Comparison of ENCODE assay signal across 8 cellular contexts in the genomic region with DNA sequence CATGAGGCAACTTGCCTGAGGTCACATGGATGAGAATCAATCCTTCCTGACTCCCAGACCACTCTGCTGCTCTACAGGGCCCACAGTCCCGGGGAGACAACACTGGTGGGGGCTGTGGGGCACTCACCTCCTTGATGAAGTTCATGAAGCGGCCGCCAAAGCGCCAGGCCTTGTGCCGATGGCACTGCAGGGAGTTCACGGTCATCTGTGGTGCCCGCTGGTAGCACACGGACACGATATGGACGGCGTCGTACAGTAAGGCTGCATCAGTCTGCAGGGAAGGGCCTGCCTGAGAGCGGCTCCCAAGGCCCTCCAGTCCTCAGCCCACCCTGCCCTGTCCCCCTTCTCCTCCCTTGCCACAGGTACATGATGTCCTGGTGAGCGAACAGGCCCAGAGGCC.
"Had no signal": no experiment of that assay in that cellular context is flagged by ENCODE, and none has a peak within 500 bp of the region (broad histone marks: within the 10 kb centered on the region; RNA-seq: fewer than 3 reads in every experiment).

No MANE protein-coding gene starts in this region.

- DNase-seq: GM23248, GOT3, H9, HCEC 1CT had no signal

- H3K27ac Mint-ChIP-seq: H9, IgD-negative memory B cell had no signal

- H3K4me3 ChIP-seq: GM23248 had no signal

- H3K4me3 Mint-ChIP-seq: H9, IgD-negative memory B cell had no signal

- H3K9me3 Mint-ChIP-seq: H9 had no signal

- H3K9ac ChIP-seq: GM23248 had no signal

- H3K36me3 Mint-ChIP-seq: IgD-negative memory B cell had no signal

- H2AFZ ChIP-seq: GM23248 had no signal

- H3K27ac ChIP-seq: GM23248, HL-60 had no signal

- FAIRE-seq: H54, HepG2 had no signal

- ATAC-seq: HepG2 had no signal
